In genomic region chr1:1616045-1616821, GRCh38 we compare ENCODE assay signal across 1 cellular context.
TF ChIP-seq lines count a peak whose summit lies in the region.

No MANE protein-coding gene starts in this region.

TF ChIP-seq in K562, 482 proteins besides CTCF, POLR2A, EP300 and RAD21 (continued from another document and continues in another):
- TF ChIP-seq ZFPM2 (CRISPR knock-in tag; IDR thresholded peaks at IDR 0.05) (no peak), DMBX1 (CRISPR knock-in tag; IDR thresholded peaks at IDR 0.05; ENCODE audit: borderline replicate concordance) (no peak), ZBTB34 (CRISPR knock-in tag; IDR thresholded peaks at IDR 0.05) (no peak), REST (CRISPR knock-in tag; IDR thresholded peaks at IDR 0.05; ENCODE audit: low read depth) (no peak), DPF2 (IDR thresholded peaks at IDR 0.05) (no peak), ZNF253 (CRISPR knock-in tag; conservative IDR thresholded peaks at IDR 0.05) (no peak), ZNF609 (CRISPR knock-in tag; IDR thresholded peaks at IDR 0.05; ENCODE audit: borderline replicate concordance) (peak; percentile 47; the same call in 1 of the 2 replicates), STAT5B (CRISPR knock-in tag; IDR thresholded peaks at IDR 0.05) (no peak), SMAD3 (CRISPR knock-in tag; conservative IDR thresholded peaks at IDR 0.05) (no peak), CHD1 (IDR thresholded peaks at IDR 0.05; ENCODE audit: low read length) (no peak), TAF1 (IDR thresholded peaks at IDR 0.05; ENCODE audit: control insufficient read depth, extremely low read depth, insufficient read depth, low read length, severe bottlenecking) (no peak), PCBP2 (IDR thresholded peaks at IDR 0.05; ENCODE audit: low read depth, low read length, poor library complexity, severe bottlenecking) (no peak), GATA2 (CRISPR knock-in tag; IDR thresholded peaks at IDR 0.05) (no peak), WHSC1 (IDR thresholded peaks at IDR 0.05; ENCODE audit: low read length) (no peak), GTF2E2 (tag; IDR thresholded peaks at IDR 0.05) (no peak; the same call in 1 of the 2 replicates), HDAC3 (IDR thresholded peaks at IDR 0.05; ENCODE audit: borderline replicate concordance, partially characterized antibody) (no peak), FIP1L1 (IDR thresholded peaks at IDR 0.05; ENCODE audit: low read depth, low read length, poor library complexity, severe bottlenecking) (peak; percentile 32), HBP1 (CRISPR knock-in tag; IDR thresholded peaks at IDR 0.05) (no peak), RFX7 (CRISPR knock-in tag; IDR thresholded peaks at IDR 0.05) (no peak), POLR3G (IDR thresholded peaks at IDR 0.05; ENCODE audit: extremely low read depth, insufficient read length, insufficient replicate concordance) (no peak), DDX20 (tag; IDR thresholded peaks at IDR 0.05; ENCODE audit: low read depth) (no peak), ETV5 (CRISPR knock-in tag; IDR thresholded peaks at IDR 0.05; ENCODE audit: low read depth) (no peak), HNRNPL (IDR thresholded peaks at IDR 0.05; ENCODE audit: low read depth, low read length) (peak; percentile 72), TGIF2 (CRISPR knock-in tag; IDR thresholded peaks at IDR 0.05) (peak; percentile 69; the same call in 1 of the 2 replicates), ARID2 (IDR thresholded peaks at IDR 0.05) (no peak), NR2C1 (IDR thresholded peaks at IDR 0.05) (no peak), NR2C1 (tag; IDR thresholded peaks at IDR 0.05) (no peak), TAF15 (IDR thresholded peaks at IDR 0.05; ENCODE audit: low read depth, low read length) (no peak), U2AF1 (optimal IDR thresholded peaks at IDR 0.05; ENCODE audit: low read depth, low read length) (no peak), TEAD1 (CRISPR knock-in tag; IDR thresholded peaks at IDR 0.05) (no peak), BRF1 (IDR thresholded peaks at IDR 0.05; ENCODE audit: borderline replicate concordance, extremely low read depth, insufficient read length) (no peak), TFAP4 (CRISPR knock-in tag; IDR thresholded peaks at IDR 0.05; ENCODE audit: borderline replicate concordance) (no peak), HDGF (IDR thresholded peaks at IDR 0.05) (no peak), CCNT2 (IDR thresholded peaks at IDR 0.05; ENCODE audit: borderline replicate concordance, extremely low read depth, insufficient read length, low read depth, low read length) (no peak), SREBF2 (CRISPR knock-in tag; IDR thresholded peaks at IDR 0.05) (no peak), SOX6 (IDR thresholded peaks at IDR 0.05) (no peak), ZNF212 (CRISPR knock-in tag; IDR thresholded peaks at IDR 0.05) (no peak), PREB (CRISPR knock-in tag; IDR thresholded peaks at IDR 0.05) (peak; percentile 94; the same call in 1 of the 2 replicates), ZNF165 (CRISPR knock-in tag; IDR thresholded peaks at IDR 0.05; ENCODE audit: borderline replicate concordance) (no peak), MLX (CRISPR knock-in tag; conservative IDR thresholded peaks at IDR 0.05) (no peak), ATF2 (CRISPR knock-in tag; IDR thresholded peaks at IDR 0.05) (peak; percentile 41; the same call in 1 of the 2 replicates), STAT5A (IDR thresholded peaks at IDR 0.05; ENCODE audit: borderline replicate concordance, low read length) (no peak), POLR2G (IDR thresholded peaks at IDR 0.05; ENCODE audit: low read depth, low read length) (no peak), SRSF9 (IDR thresholded peaks at IDR 0.05; ENCODE audit: borderline replicate concordance, low read depth, low read length) (no peak), ZNF143 (CRISPR knock-in tag; IDR thresholded peaks at IDR 0.05) (0 out of 2 replicates have a peak, but pooled peaks have one; percentile 45), MNT (conservative IDR thresholded peaks at IDR 0.05) (no peak), ZC3H8 (IDR thresholded peaks at IDR 0.05) (no peak), ASH1L (IDR thresholded peaks at IDR 0.05; ENCODE audit: borderline replicate concordance, low read depth, partially characterized antibody) (no peak)
